ENCODE assay signal across 22 cellular contexts in the genomic region with DNA sequence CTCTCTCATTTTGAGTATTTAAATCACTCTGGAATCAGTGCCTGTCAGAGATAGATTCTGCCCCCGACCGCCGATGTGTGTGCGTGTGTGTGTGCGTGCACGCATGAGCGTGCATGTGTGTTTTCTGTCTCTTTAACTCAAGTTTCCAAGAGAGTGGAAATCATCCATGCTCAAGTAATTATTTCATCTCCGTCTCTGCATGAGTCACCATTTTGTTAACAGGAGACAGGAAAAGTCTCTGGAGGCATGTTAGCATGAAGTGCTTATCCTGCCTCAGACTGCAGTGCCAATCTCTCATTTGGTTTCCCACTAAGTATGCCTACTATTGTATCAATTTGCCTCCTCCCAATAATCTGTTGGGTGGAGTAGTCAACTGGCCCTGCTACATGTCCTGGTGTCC.
DNase-seq lines count a peak whose midpoint lies in the region; FAIRE-seq and TF ChIP-seq lines count a peak whose summit lies in the region.
"Had no signal": no experiment of that assay in that cellular context is flagged by ENCODE, and none has a peak within 500 bp of the region (broad histone marks: within the 10 kb centered on the region; RNA-seq: fewer than 3 reads in every experiment).

No MANE protein-coding gene starts in this region.

- 82 to 84% methylated on average over 8 of the region's 8 CpGs for WGBS in thyroid gland, 2 donors

- no peaks in the 10 kb centered on the region for H3K36me3 ChIP-seq in astrocyte (ENCODE audit: insufficient read depth, low read length)
- H3K36me3 ChIP-seq in thyroid gland, result no peaks in the 10 kb centered on the region

- H3K36me3 Mint-ChIP-seq in astrocyte (ENCODE audit: low read depth, unreplicated experiment) (no peaks in the 10 kb centered on the region), progenitor cell of endocrine pancreas (ENCODE audit: insufficient read depth) (no peaks in the 10 kb centered on the region)
- H3K36me3 Mint-ChIP-seq: CD8-positive, alpha-beta T cell had no signal

- H3K4me1 ChIP-seq in astrocyte (ENCODE audit: insufficient read depth, low read length) (no peaks in the 10 kb centered on the region), thyroid gland (no peaks in the 10 kb centered on the region)

- no peaks in the 10 kb centered on the region for H3K9me3 ChIP-seq in astrocyte (ENCODE audit: insufficient read depth, low read depth, low read length)
- no peaks in the 10 kb centered on the region for H3K9me3 ChIP-seq in thyroid gland

- H3K9ac ChIP-seq in astrocyte (ENCODE audit: low read length), result no peak overlapping the region

- no peak overlapping the region for H3K4me2 ChIP-seq in astrocyte (ENCODE audit: low read length)

- peaks cover 3% of the 10 kb centered on the region for H3K9me3 Mint-ChIP-seq in astrocyte (ENCODE audit: unreplicated experiment)
- peaks cover 5% of the 10 kb centered on the region for H3K9me3 Mint-ChIP-seq in progenitor cell of endocrine pancreas (ENCODE audit: low read depth)
- H3K9me3 Mint-ChIP-seq: CD8-positive, alpha-beta T cell had no signal

- no peak for TF ChIP-seq POLR2A in thyroid gland (IDR thresholded peaks at IDR 0.05)

- H4K20me1 ChIP-seq in astrocyte (ENCODE audit: insufficient read depth, low read length), result no peaks in the 10 kb centered on the region

- H3K4me3 Mint-ChIP-seq in astrocyte (ENCODE audit: unreplicated experiment), result no peak overlapping the region
- no peak overlapping the region for H3K4me3 Mint-ChIP-seq in progenitor cell of endocrine pancreas (ENCODE audit: low read depth)
- H3K4me3 Mint-ChIP-seq: CD8-positive, alpha-beta T cell had no signal

- no peak overlapping the region for H3K27ac Mint-ChIP-seq in astrocyte (ENCODE audit: unreplicated experiment)
- no peak overlapping the region for H3K27ac Mint-ChIP-seq in progenitor cell of endocrine pancreas
- H3K27ac Mint-ChIP-seq: CD8-positive, alpha-beta T cell had no signal

- H3K27ac ChIP-seq in astrocyte (ENCODE audit: low read depth, low read length), result no peak overlapping the region
- no peak overlapping the region for H3K27ac ChIP-seq in thyroid gland
- H3K27ac ChIP-seq: HL-60 had no signal

- no peaks in the 10 kb centered on the region for H3K4me1 Mint-ChIP-seq in astrocyte (ENCODE audit: low read depth, unreplicated experiment)
- H3K4me1 Mint-ChIP-seq in progenitor cell of endocrine pancreas (ENCODE audit: low read depth), result no peaks in the 10 kb centered on the region

- H2AFZ ChIP-seq in astrocyte (ENCODE audit: low read depth, low read length), result no peak overlapping the region

- peak; percentile 4 for DNase-seq in Daoy (ENCODE audit: low read depth)
- peak; percentile 45 for DNase-seq in astrocyte (ENCODE audit: low read depth)
- peak; percentile 5 for DNase-seq in fibroblast of mammary gland (ENCODE audit: low read depth)
- peak; percentile 27 for DNase-seq in renal cortical epithelial cell (ENCODE audit: low read depth)
- DNase-seq in amniotic stem cell (lab: John Stamatoyannopoulos, UW), result no peak
- no peak for DNase-seq in thyroid gland
- no peak for DNase-seq in activated CD4-positive, CD25-positive, alpha-beta regulatory T cell treated with anti-CD3 and anti-CD28 coated beads, Interleukin-2, amount 50 U/mL, for 72 hours
- no peak for DNase-seq in progenitor cell of endocrine pancreas (ENCODE audit: low spot score, unreplicated experiment)
- DNase-seq: AML-193; C1 segment of cervical spinal cord; Calu3; CD8-positive, alpha-beta T cell; DMS153; GF-D8; H7; MM.1S; NCI-H1092; NCI-H2081 treated with DMSO at 0.1 percent for 48 hours had no signal

- no peaks in the 10 kb centered on the region for H3K79me2 ChIP-seq in astrocyte (ENCODE audit: insufficient read depth, low read length)

- peaks cover 2% of the 10 kb centered on the region for H3K27me3 Mint-ChIP-seq in astrocyte (ENCODE audit: low read depth, unreplicated experiment)
- H3K27me3 Mint-ChIP-seq in progenitor cell of endocrine pancreas, result peaks cover 13% of the 10 kb centered on the region

- FAIRE-seq in astrocyte (lab: Jason Lieb, UNC), result peak; percentile 13
- FAIRE-seq: GM19239, HepG2, K562 had no signal

- TF ChIP-seq CTCF in astrocyte (IDR thresholded peaks at IDR 0.05; ENCODE audit: insufficient read depth, low read depth, low read length) (no peak), fibroblast of mammary gland (conservative IDR thresholded peaks at IDR 0.05; ENCODE audit: control insufficient read depth, insufficient read depth, low read depth, low read length) (no peak), thyroid gland (IDR thresholded peaks at IDR 0.05) (no peak), progenitor cell of endocrine pancreas (IDR thresholded peaks at IDR 0.05; ENCODE audit: unreplicated experiment) (no peak)

- intact Hi-C loops in thyroid gland (cut with DNase I), result no loop called here

- H3K27me3 ChIP-seq in astrocyte (ENCODE audit: insufficient read depth, low read length) (no peaks in the 10 kb centered on the region), thyroid gland (no peaks in the 10 kb centered on the region)

- no peak overlapping the region for H3K4me3 ChIP-seq in astrocyte (ENCODE audit: insufficient read depth, low read depth, low read length)
- H3K4me3 ChIP-seq in fibroblast of mammary gland (ENCODE audit: control insufficient read depth, low read depth, low read length), result no peak overlapping the region
- no peak overlapping the region for H3K4me3 ChIP-seq in thyroid gland (replicated peaks in 1 of 3)
- H3K4me3 ChIP-seq: K562 had no signal

Comparison
In these comparisons a context has a peak if more than half of its experiments do, and no peak if none do; other contexts are left out.
1. DNase-seq: peak in Daoy (single experiment), astrocyte (single experiment), fibroblast of mammary gland (single experiment) and renal cortical epithelial cell (single experiment); none in amniotic stem cell (single experiment), thyroid gland (0 of 2), activated CD4-positive, CD25-positive, alpha-beta regulatory T cell treated with anti-CD3 and anti-CD28 coated beads, Interleukin-2, amount 50 U/mL, for 72 hours (single experiment) and progenitor cell of endocrine pancreas (single experiment).